Comparison of ENCODE assay signal across 9 cellular contexts in genomic region chr9:136808781-136809158, GRCh38. TPM values are rescaled to one million over a fixed set of nuclear protein-coding genes. Genes with fewer than 3 reads are reported as not detected.
DNase-seq lines count a peak whose midpoint lies in the region; ATAC-seq, FAIRE-seq and TF ChIP-seq lines count a peak whose summit lies in the region.
"Had no signal": no experiment of that assay in that cellular context is flagged by ENCODE, and none has a peak within 500 bp of the region (broad histone marks: within the 10 kb centered on the region; RNA-seq: fewer than 3 reads in every experiment).

No MANE protein-coding gene starts in this region.

- ATAC-seq in HepG2 (no peak), upper lobe of left lung (ENCODE audit: low FRiP score in 2 of 2) (no peak), HG03135 (IDR thresholded peaks at IDR 0.05; ENCODE audit: unreplicated experiment) (no peak)

- H3K9me3 Mint-ChIP-seq in IgD-negative memory B cell = no peaks in the 10 kb centered on the region

- peak; percentile 42 for DNase-seq in astrocyte of the hippocampus (ENCODE audit: low read depth, low spot score)
- no peak for DNase-seq in HepG2 (ENCODE audit: low spot score)
- DNase-seq in upper lobe of left lung = no peak
- DNase-seq in hippocampal formation (lab: John Stamatoyannopoulos, UW) = no peak
- no peak for DNase-seq in NCI-H226

- no peak for FAIRE-seq in HepG2 (lab: Jason Lieb, UNC)

- peaks cover 8 to 24% (median 23%) of the 10 kb centered on the region in 3 donors for H3K4me1 Mint-ChIP-seq in IgD-negative memory B cell

- 2% methylated on average over 14 of the region's 14 CpGs for WGBS in HepG2 (ENCODE audit: low lambda C conversion rate)
- 4 to 6% methylated on average over 14 of the region's 14 CpGs for WGBS in upper lobe of left lung, 2 donors

- TF ChIP-seq POLR2A in HepG2 (IDR thresholded peaks at IDR 0.05; ENCODE audit: insufficient read depth in 1 of 2, low read depth in 2 of 2, low read length in 2 of 2) = no peak
- TF ChIP-seq POLR2A in upper lobe of left lung (IDR thresholded peaks at IDR 0.05) = no peak

- H3K4me2 ChIP-seq in BLaER1 = peak overlapping the region; percentile 79
- H3K4me2 ChIP-seq in HepG2 (ENCODE audit: low read depth, low read length) = peak overlapping the region; percentile 88

- H3K27me3 ChIP-seq in BLaER1 (no peaks in the 10 kb centered on the region), HepG2 (ENCODE audit: control insufficient read depth in 1 of 2, insufficient read depth in 2 of 2, low read length in 2 of 2) (no peaks in the 10 kb centered on the region), upper lobe of left lung (no peaks in the 10 kb centered on the region)

- H3K79me2 ChIP-seq in HepG2 (ENCODE audit: insufficient read depth, low read length) = peaks cover 69% of the 10 kb centered on the region

- in situ Hi-C loops in HepG2 (cut with HindIII; ENCODE audit: extremely low pct_ligation_motif_present, low pct_unique_long_range_greater_than_20kb) = no loop called here

- H3K27ac ChIP-seq in BLaER1 (peak overlapping the region; percentile 98), HepG2 (ENCODE audit: extremely low read length, insufficient read depth, low read length) (peak overlapping the region; percentile 71), upper lobe of left lung (peak overlapping the region; percentile 4 to 94 (median 88))

- intact Hi-C loops in HepG2 (cut with micrococcal nuclease; ENCODE audit: unreplicated experiment) = no loop called here

- no peak overlapping the region for H2AFZ ChIP-seq in HepG2 (ENCODE audit: low read length)

- TF ChIP-seq CTCF in HepG2 (CRISPR knock-in tag; IDR thresholded peaks at IDR 0.05) = no peak
- TF ChIP-seq CTCF in upper lobe of left lung (IDR thresholded peaks at IDR 0.05) = no peak

- H3K4me3 ChIP-seq in BLaER1 (peak overlapping the region; percentile 100), HepG2 (replicated peaks in 1 of 3; ENCODE audit: insufficient read depth in 1 of 3, low read depth in 2 of 3, low read length in 3 of 3) (peak overlapping the region; percentile 88 to 96 (median 92)), upper lobe of left lung (peak overlapping the region; percentile 95 to 99 (median 99))

- H3K9me3 ChIP-seq in BLaER1 (no peaks in the 10 kb centered on the region), HepG2 (ENCODE audit: low read length) (no peaks in the 10 kb centered on the region), upper lobe of left lung (no peaks in the 10 kb centered on the region)

- no peaks in the 10 kb centered on the region for H3K27me3 Mint-ChIP-seq in IgD-negative memory B cell

- H3K36me3 ChIP-seq in BLaER1 (peaks cover 74% of the 10 kb centered on the region), HepG2 (replicated peaks in 1 of 2; ENCODE audit: control insufficient read depth in 1 of 2, insufficient read depth in 2 of 2, low read length in 2 of 2) (peaks cover 2 to 17% of the 10 kb centered on the region in 2 experiments; a peak in 4 of 5 replicates), upper lobe of left lung (peaks cover 0 to 4% (median 2%) of the 10 kb centered on the region in 4 donors)

- H3K4me1 ChIP-seq in BLaER1 = peaks cover 53% of the 10 kb centered on the region
- H3K4me1 ChIP-seq in HepG2 (ENCODE audit: insufficient read depth, low read length) = peaks cover 66% of the 10 kb centered on the region
- peaks cover 31 to 58% (median 33%) of the 10 kb centered on the region in 4 donors for H3K4me1 ChIP-seq in upper lobe of left lung

- POLR2A ChIA-PET in HepG2 (lab: Yijun Ruan, JAX) = interaction anchor here (0.6 to 5.0 kb wide), 7 partner anchors 9 to 127 kb away, joined by 3 to 35 read pairs (median 9); partner anchors contain the start of gene TMEM141

- H3K36me3 Mint-ChIP-seq in IgD-negative memory B cell = peaks cover 1% of the 10 kb centered on the region

- no peak for TF ChIP-seq EP300 in HepG2 (IDR thresholded peaks at IDR 0.05; ENCODE audit: low read depth in 2 of 2, low read length in 2 of 2)
- TF ChIP-seq EP300 in HepG2 (CRISPR knock-in tag; IDR thresholded peaks at IDR 0.05; ENCODE audit: borderline replicate concordance) = no peak
- no peak for TF ChIP-seq EP300 in upper lobe of left lung (IDR thresholded peaks at IDR 0.05)

- peak overlapping the region; percentile 99 for H3K9ac ChIP-seq in BLaER1
- peak overlapping the region; percentile 86 for H3K9ac ChIP-seq in HepG2 (ENCODE audit: insufficient read depth, low read depth, low read length)

- CTCF ChIA-PET in HepG2 (lab: Yijun Ruan, JAX; ENCODE audit: low intra/inter-chr PET ratio, low total read pairs) = no interaction called here

- no TSS peak for BruUV-seq in HepG2 (replicated peaks; lab: Mats Ljungman, UMichigan)

- peak overlapping the region; percentile 77 to 98 (median 90) for H3K4me3 Mint-ChIP-seq in IgD-negative memory B cell

- H4K20me1 ChIP-seq in BLaER1 (peaks cover 58% of the 10 kb centered on the region), HepG2 (ENCODE audit: insufficient read depth, low read length) (no peaks in the 10 kb centered on the region; the same call in 1 of the 2 replicates)

- peak overlapping the region in 2 of 3 donors; percentile 80 to 98 for H3K27ac Mint-ChIP-seq in IgD-negative memory B cell

- TF ChIP-seq RAD21 in HepG2 (CRISPR knock-in tag; IDR thresholded peaks at IDR 0.05) = no peak

RNA-seq across cellular contexts. Expression of gene RABL6, which starts 1.0 kb away (rescaled TPM):
- polyA plus RNA-seq in IgD-negative memory B cell (19.7 TPM), HepG2 (2011; rRNA removed) (125 and 139 TPM in 2 replicates)
- total RNA-seq in HepG2 (2016; rRNA removed; fragmentation: Illumina TruSeq; extraction: Trizol) (66.4 and 81.5 TPM in 2 replicates), upper lobe of left lung (100 to 1,000 TPM in 2 of 6 donors, 10 to 100 TPM in 4; 47.2 to 128 (median 78.9) TPM)
- 37.0 and 38.7 TPM in 2 replicates for total RNA-seq in HepG2 (2016; cell fraction: cytosol; rRNA removed; fragmentation: Illumina TruSeq; extraction: Trizol; ENCODE audit: low read depth)
- 54.7 and 84.6 TPM in 2 replicates for total RNA-seq in HepG2 (2016; cell fraction: insoluble cytoplasmic fraction; rRNA removed; fragmentation: Illumina TruSeq; extraction: Trizol)
- 88.7 and 91.1 TPM in 2 replicates for total RNA-seq in HepG2 (2016; cell fraction: membrane; rRNA removed; fragmentation: Illumina TruSeq; extraction: Trizol)
- 50.3 and 58.9 TPM in 2 replicates for total RNA-seq in HepG2 (2016; cell fraction: nucleus; rRNA removed; fragmentation: Illumina TruSeq; extraction: Trizol)
- polyA plus RNA-seq in HepG2 (2011; cell fraction: cytosol; rRNA removed) = 72.4 and 105 TPM in 2 replicates
- polyA plus RNA-seq in HepG2 (2011; cell fraction: nucleus; rRNA removed) = 222 and 282 TPM in 2 replicates
- polyA plus RNA-seq in HepG2 (2012) = 114 and 126 TPM in 2 replicates
- 45.2 and 45.6 TPM in 2 replicates for polyA plus RNA-seq in HepG2 (2016; cell fraction: cytosol; fragmentation: Illumina TruSeq; extraction: Trizol; ENCODE audit: low read depth)
- 68.3 and 84.3 TPM in 2 replicates for polyA plus RNA-seq in HepG2 (2016; cell fraction: insoluble cytoplasmic fraction; fragmentation: Illumina TruSeq; extraction: Trizol; ENCODE audit: low read depth)
- polyA plus RNA-seq in HepG2 (2016; cell fraction: membrane; fragmentation: Illumina TruSeq; extraction: Trizol; ENCODE audit: low read depth) = 80.1 and 85.2 TPM in 2 replicates
- 135 and 137 TPM in 2 replicates for polyA plus RNA-seq in HepG2 (2016; cell fraction: nucleus; fragmentation: Illumina TruSeq; extraction: Trizol; ENCODE audit: insufficient read depth, low read depth)
- 117 and 139 TPM in 2 replicates for polyA minus RNA-seq in HepG2 (2011; rRNA and poly(A)+ RNA removed; ENCODE audit: low replicate concordance)
- polyA minus RNA-seq in HepG2 (2011; cell fraction: cytosol; rRNA and poly(A)+ RNA removed) = 60.1 and 64.7 TPM in 2 replicates
- 67.3 and 68.4 TPM in 2 replicates for polyA minus RNA-seq in HepG2 (2011; cell fraction: nucleus; rRNA and poly(A)+ RNA removed)

RNA-seq across cellular contexts. Expression of gene CCDC183, which starts 12.6 kb away (rescaled TPM):
- polyA plus RNA-seq in IgD-negative memory B cell = 0.78 TPM
- total RNA-seq in HepG2 (2016; rRNA removed; fragmentation: Illumina TruSeq; extraction: Trizol) = 3.0 and 5.0 TPM in 2 replicates
- 7.7 and 12.2 TPM in 2 replicates for total RNA-seq in HepG2 (2016; cell fraction: cytosol; rRNA removed; fragmentation: Illumina TruSeq; extraction: Trizol; ENCODE audit: low read depth)
- total RNA-seq in HepG2 (2016; cell fraction: insoluble cytoplasmic fraction; rRNA removed; fragmentation: Illumina TruSeq; extraction: Trizol) = 2.7 and 3.9 TPM in 2 replicates
- total RNA-seq in HepG2 (2016; cell fraction: membrane; rRNA removed; fragmentation: Illumina TruSeq; extraction: Trizol) = 8.1 and 14.4 TPM in 2 replicates
- total RNA-seq in HepG2 (2016; cell fraction: nucleus; rRNA removed; fragmentation: Illumina TruSeq; extraction: Trizol) = 1.6 and 3.7 TPM in 2 replicates
- 66.4 and 91.2 TPM in 2 replicates for polyA plus RNA-seq in HepG2 (2011; rRNA removed)
- 27.0 and 41.7 TPM in 2 replicates for polyA plus RNA-seq in HepG2 (2011; cell fraction: cytosol; rRNA removed)
- polyA plus RNA-seq in HepG2 (2011; cell fraction: nucleus; rRNA removed) = 838 and 949 TPM in 2 replicates
- 36.4 and 41.6 TPM in 2 replicates for polyA plus RNA-seq in HepG2 (2012)
- 10.3 and 12.4 TPM in 2 replicates for polyA plus RNA-seq in HepG2 (2016; cell fraction: cytosol; fragmentation: Illumina TruSeq; extraction: Trizol; ENCODE audit: low read depth)
- 4.0 and 6.0 TPM in 2 replicates for polyA plus RNA-seq in HepG2 (2016; cell fraction: insoluble cytoplasmic fraction; fragmentation: Illumina TruSeq; extraction: Trizol; ENCODE audit: low read depth)
- polyA plus RNA-seq in HepG2 (2016; cell fraction: membrane; fragmentation: Illumina TruSeq; extraction: Trizol; ENCODE audit: low read depth) = 10.0 and 11.0 TPM in 2 replicates
- polyA plus RNA-seq in HepG2 (2016; cell fraction: nucleus; fragmentation: Illumina TruSeq; extraction: Trizol; ENCODE audit: insufficient read depth, low read depth) = 5.5 and 8.4 TPM in 2 replicates
- polyA minus RNA-seq in HepG2 (2011; rRNA and poly(A)+ RNA removed; ENCODE audit: low replicate concordance) = 0.12 and 15.7 TPM in 2 replicates
- polyA minus RNA-seq in HepG2 (2011; cell fraction: cytosol; rRNA and poly(A)+ RNA removed) = 5.2 and 6.7 TPM in 2 replicates
- polyA minus RNA-seq in HepG2 (2011; cell fraction: nucleus; rRNA and poly(A)+ RNA removed) = 70.7 and 83.0 TPM in 2 replicates
- total RNA-seq in upper lobe of left lung = 100 to 1,000 TPM in 1 of 6 donors, 10 to 100 TPM in 1, 1 to 10 TPM in 4; 1.9 to 130 (median 6.6) TPM
- total RNA-seq: HT1080 had no signal

RNA-seq across cellular contexts. Expression of gene TMEM141, which starts 17.6 kb away (rescaled TPM):
- polyA plus RNA-seq in IgD-negative memory B cell (45.9 TPM), HepG2 (2011; rRNA removed) (199 and 202 TPM in 2 replicates)
- total RNA-seq in HepG2 (2016; rRNA removed; fragmentation: Illumina TruSeq; extraction: Trizol) (81.0 and 84.7 TPM in 2 replicates), upper lobe of left lung (100 to 1,000 TPM in 2 of 6 donors, 10 to 100 TPM in 4; 55.5 to 134 (median 80.5) TPM)
- 70.4 and 100.0 TPM in 2 replicates for total RNA-seq in HepG2 (2016; cell fraction: cytosol; rRNA removed; fragmentation: Illumina TruSeq; extraction: Trizol; ENCODE audit: low read depth)
- total RNA-seq in HepG2 (2016; cell fraction: insoluble cytoplasmic fraction; rRNA removed; fragmentation: Illumina TruSeq; extraction: Trizol) = 80.8 and 84.7 TPM in 2 replicates
- 80.1 and 91.8 TPM in 2 replicates for total RNA-seq in HepG2 (2016; cell fraction: membrane; rRNA removed; fragmentation: Illumina TruSeq; extraction: Trizol)
- total RNA-seq in HepG2 (2016; cell fraction: nucleus; rRNA removed; fragmentation: Illumina TruSeq; extraction: Trizol) = 33.1 and 42.9 TPM in 2 replicates
- 251 and 366 TPM in 2 replicates for polyA plus RNA-seq in HepG2 (2011; cell fraction: cytosol; rRNA removed)
- polyA plus RNA-seq in HepG2 (2011; cell fraction: nucleus; rRNA removed) = 166 and 175 TPM in 2 replicates
- 67.3 and 131 TPM in 2 replicates for polyA plus RNA-seq in HepG2 (2012)
- polyA plus RNA-seq in HepG2 (2016; cell fraction: cytosol; fragmentation: Illumina TruSeq; extraction: Trizol; ENCODE audit: low read depth) = 77.4 and 109 TPM in 2 replicates
- 78.7 and 86.2 TPM in 2 replicates for polyA plus RNA-seq in HepG2 (2016; cell fraction: insoluble cytoplasmic fraction; fragmentation: Illumina TruSeq; extraction: Trizol; ENCODE audit: low read depth)
- 77.7 and 87.6 TPM in 2 replicates for polyA plus RNA-seq in HepG2 (2016; cell fraction: membrane; fragmentation: Illumina TruSeq; extraction: Trizol; ENCODE audit: low read depth)
- 59.2 and 68.0 TPM in 2 replicates for polyA plus RNA-seq in HepG2 (2016; cell fraction: nucleus; fragmentation: Illumina TruSeq; extraction: Trizol; ENCODE audit: insufficient read depth, low read depth)
- 52.1 and 111 TPM in 2 replicates for polyA minus RNA-seq in HepG2 (2011; rRNA and poly(A)+ RNA removed; ENCODE audit: low replicate concordance)
- polyA minus RNA-seq in HepG2 (2011; cell fraction: cytosol; rRNA and poly(A)+ RNA removed) = 30.4 and 35.6 TPM in 2 replicates
- 38.6 and 51.1 TPM in 2 replicates for polyA minus RNA-seq in HepG2 (2011; cell fraction: nucleus; rRNA and poly(A)+ RNA removed)

RNA-seq across cellular contexts. Expression of gene AJM1, which starts 33.5 kb away (rescaled TPM):
- 0.10 TPM for polyA plus RNA-seq in IgD-negative memory B cell
- total RNA-seq in HepG2 (2016; rRNA removed; fragmentation: Illumina TruSeq; extraction: Trizol) = 0.48 and 1.1 TPM in 2 replicates
- 0.61 and 0.71 TPM in 2 replicates for total RNA-seq in HepG2 (2016; cell fraction: cytosol; rRNA removed; fragmentation: Illumina TruSeq; extraction: Trizol; ENCODE audit: low read depth)
- total RNA-seq in HepG2 (2016; cell fraction: insoluble cytoplasmic fraction; rRNA removed; fragmentation: Illumina TruSeq; extraction: Trizol) = 0.30 and 1.00 TPM in 2 replicates
- 0.59 and 0.90 TPM in 2 replicates for total RNA-seq in HepG2 (2016; cell fraction: membrane; rRNA removed; fragmentation: Illumina TruSeq; extraction: Trizol)
- 1.0 TPM in 2 replicates for total RNA-seq in HepG2 (2016; cell fraction: nucleus; rRNA removed; fragmentation: Illumina TruSeq; extraction: Trizol)
- polyA plus RNA-seq in HepG2 (2011; rRNA removed) = 1.2 and 1.4 TPM in 2 replicates
- 0.45 and 0.97 TPM in 2 replicates for polyA plus RNA-seq in HepG2 (2011; cell fraction: cytosol; rRNA removed)
- 22.1 and 27.9 TPM in 2 replicates for polyA plus RNA-seq in HepG2 (2011; cell fraction: nucleus; rRNA removed)
- 2.2 TPM in 2 replicates for polyA plus RNA-seq in HepG2 (2012)
- polyA plus RNA-seq in HepG2 (2016; cell fraction: cytosol; fragmentation: Illumina TruSeq; extraction: Trizol; ENCODE audit: low read depth) = 0.40 and 0.78 TPM in 2 replicates
- polyA plus RNA-seq in HepG2 (2016; cell fraction: insoluble cytoplasmic fraction; fragmentation: Illumina TruSeq; extraction: Trizol; ENCODE audit: low read depth) = 0.61 and 0.74 TPM in 2 replicates
- 0.52 and 0.76 TPM in 2 replicates for polyA plus RNA-seq in HepG2 (2016; cell fraction: membrane; fragmentation: Illumina TruSeq; extraction: Trizol; ENCODE audit: low read depth)
- polyA plus RNA-seq in HepG2 (2016; cell fraction: nucleus; fragmentation: Illumina TruSeq; extraction: Trizol; ENCODE audit: insufficient read depth, low read depth) = 4.1 and 4.6 TPM in 2 replicates
- 0.77 and 1.1 TPM in 2 replicates for polyA minus RNA-seq in HepG2 (2011; rRNA and poly(A)+ RNA removed; ENCODE audit: low replicate concordance)
- 1.5 and 1.8 TPM in 2 replicates for polyA minus RNA-seq in HepG2 (2011; cell fraction: cytosol; rRNA and poly(A)+ RNA removed)
- polyA minus RNA-seq in HepG2 (2011; cell fraction: nucleus; rRNA and poly(A)+ RNA removed) = 3.0 and 3.3 TPM in 2 replicates
- total RNA-seq in upper lobe of left lung = 1 to 10 TPM; 1.4 to 7.3 (median 3.0) TPM

RNA-seq across cellular contexts. Expression of gene PHPT1, which starts 40.4 kb away (rescaled TPM):
- 91.6 TPM for polyA plus RNA-seq in IgD-negative memory B cell
- total RNA-seq in HepG2 (2016; rRNA removed; fragmentation: Illumina TruSeq; extraction: Trizol) = 155 and 192 TPM in 2 replicates
- total RNA-seq in HepG2 (2016; cell fraction: cytosol; rRNA removed; fragmentation: Illumina TruSeq; extraction: Trizol; ENCODE audit: low read depth) = 102 and 115 TPM in 2 replicates
- 166 and 201 TPM in 2 replicates for total RNA-seq in HepG2 (2016; cell fraction: insoluble cytoplasmic fraction; rRNA removed; fragmentation: Illumina TruSeq; extraction: Trizol)
- total RNA-seq in HepG2 (2016; cell fraction: membrane; rRNA removed; fragmentation: Illumina TruSeq; extraction: Trizol) = 119 and 147 TPM in 2 replicates
- 76.8 and 86.8 TPM in 2 replicates for total RNA-seq in HepG2 (2016; cell fraction: nucleus; rRNA removed; fragmentation: Illumina TruSeq; extraction: Trizol)
- polyA plus RNA-seq in HepG2 (2011; rRNA removed) = 184 and 189 TPM in 2 replicates
- 184 and 289 TPM in 2 replicates for polyA plus RNA-seq in HepG2 (2011; cell fraction: cytosol; rRNA removed)
- 352 and 483 TPM in 2 replicates for polyA plus RNA-seq in HepG2 (2011; cell fraction: nucleus; rRNA removed)
- 109 and 121 TPM in 2 replicates for polyA plus RNA-seq in HepG2 (2012)
- polyA plus RNA-seq in HepG2 (2016; cell fraction: cytosol; fragmentation: Illumina TruSeq; extraction: Trizol; ENCODE audit: low read depth) = 97.4 and 122 TPM in 2 replicates
- 136 and 146 TPM in 2 replicates for polyA plus RNA-seq in HepG2 (2016; cell fraction: insoluble cytoplasmic fraction; fragmentation: Illumina TruSeq; extraction: Trizol; ENCODE audit: low read depth)
- 95.2 and 109 TPM in 2 replicates for polyA plus RNA-seq in HepG2 (2016; cell fraction: membrane; fragmentation: Illumina TruSeq; extraction: Trizol; ENCODE audit: low read depth)
- 167 and 176 TPM in 2 replicates for polyA plus RNA-seq in HepG2 (2016; cell fraction: nucleus; fragmentation: Illumina TruSeq; extraction: Trizol; ENCODE audit: insufficient read depth, low read depth)
- polyA minus RNA-seq in HepG2 (2011; rRNA and poly(A)+ RNA removed; ENCODE audit: low replicate concordance) = 32.0 and 34.3 TPM in 2 replicates
- polyA minus RNA-seq in HepG2 (2011; cell fraction: cytosol; rRNA and poly(A)+ RNA removed) = 21.5 and 26.7 TPM in 2 replicates
- 33.4 and 39.9 TPM in 2 replicates for polyA minus RNA-seq in HepG2 (2011; cell fraction: nucleus; rRNA and poly(A)+ RNA removed)
- 100 to 1,000 TPM in 1 of 6 donors, 10 to 100 TPM in 5; 51.3 to 135 (median 64.1) TPM for total RNA-seq in upper lobe of left lung
